8 cellular contexts compared by ENCODE assay signal in the genomic region with DNA sequence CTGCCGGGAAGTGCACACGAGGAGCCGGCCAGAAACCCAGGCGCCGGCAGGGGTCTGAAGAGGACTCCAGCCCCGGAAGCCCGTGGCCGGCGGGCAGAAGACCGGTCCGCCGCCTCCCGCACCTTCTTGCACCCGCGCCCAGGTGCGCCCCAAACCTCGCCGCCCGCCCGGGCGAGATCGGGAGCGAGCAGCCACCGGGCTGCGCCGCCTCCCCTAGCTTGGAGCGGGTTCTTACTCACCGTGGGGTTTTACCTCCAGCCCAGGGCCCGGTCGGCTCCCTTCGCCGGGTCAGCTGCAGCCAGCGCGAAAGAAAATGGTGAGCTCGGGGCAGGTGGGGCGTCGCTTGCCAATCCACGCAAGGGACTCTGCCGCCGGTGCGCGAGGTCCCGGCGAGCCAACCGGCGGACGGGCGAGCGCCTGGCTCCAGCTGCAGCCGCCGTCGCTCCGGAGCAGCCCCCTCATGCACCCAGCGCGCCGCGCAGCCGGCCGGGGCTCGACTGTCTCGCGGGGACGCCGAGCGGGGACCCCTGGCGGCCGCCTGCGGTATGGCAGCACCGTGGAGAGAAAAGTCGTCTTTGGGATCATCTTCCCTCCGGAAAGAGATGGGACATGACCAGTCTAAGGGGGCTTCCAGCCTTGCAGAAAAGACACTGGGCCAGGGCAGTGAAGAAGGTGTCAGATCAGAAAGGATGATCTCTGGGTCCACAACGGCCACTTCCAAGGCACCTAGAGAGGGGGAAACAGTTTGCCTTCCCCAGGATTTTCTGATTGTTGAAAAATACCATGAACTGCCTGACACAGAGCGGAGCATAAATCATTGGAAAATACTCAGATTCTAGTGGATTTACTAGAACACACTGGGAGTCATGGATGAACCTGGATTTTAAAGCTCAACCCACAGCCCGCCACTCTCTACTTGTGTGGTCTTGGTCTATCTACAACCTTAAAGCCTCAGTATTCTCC. TPM values are rescaled to one million over a fixed set of nuclear protein-coding genes. Genes with fewer than 3 reads are reported as not detected.
DNase-seq lines count a peak whose midpoint lies in the region; ATAC-seq and TF ChIP-seq lines count a peak whose summit lies in the region.

Gene MOB3B, minus strand, starts transcription at position 499 of the 963 bp plus-strand sequence. CDS start 74,264 bp downstream, outside the sequence.

- no peaks in the 10 kb centered on the region for H3F3A ChIP-seq in PC-9 (ENCODE audit: insufficient read depth, low read depth)

- no peaks in the 10 kb centered on the region for H3K27me3 ChIP-seq in HL-60 (ENCODE audit: insufficient read depth, poor library complexity, severe bottlenecking)
- H3K27me3 ChIP-seq in PC-9 (ENCODE audit: insufficient read depth, low read depth), result 0 out of 2 replicates have a peak, but pooled peaks cover 3% of the 10 kb centered on the region

- POLR2A ChIA-PET in PC-9 (lab: Charles Lee; ENCODE audit: unreplicated experiment), result no interaction called here

- TF ChIP-seq CTCF in HL-60 (IDR thresholded peaks at IDR 0.05; ENCODE audit: insufficient read depth, low read length) (peak; percentile 6), PC-9 (conservative IDR thresholded peaks at IDR 0.05) (peak; percentile 79), fibroblast of mammary gland (conservative IDR thresholded peaks at IDR 0.05; ENCODE audit: control insufficient read depth, insufficient read depth, low read depth, low read length) (peak; percentile 57), natural killer cell (IDR thresholded peaks at IDR 0.05) (peak; percentile 93)

- H3K4me1 ChIP-seq in PC-9 (replicated peaks; ENCODE audit: insufficient read depth), result 0 out of 2 replicates have a peak, but pooled peaks cover 2% of the 10 kb centered on the region

- no TSS peak for BruUV-seq in PC-9 (replicated peaks; lab: Mats Ljungman, UMichigan)

- H2AFZ ChIP-seq in PC-9, result peak within 1 kb of the TSS; percentile 75

- no peaks in the 10 kb centered on the region for H3K9me3 ChIP-seq in PC-9 (ENCODE audit: insufficient read depth, low read depth)

- H3K4me1 Mint-ChIP-seq in activated T-helper 2 cell treated with anti-CD3 and anti-CD28 coated beads, Interferon-gamma antibody, Interleukin-2, Interleukin-4, amounts not matched to agents 10 μg/mL and 5 μg/mL and 100 μg/mL, durations not matched to agents 14 hours and 24 hours and 36 hours (ENCODE audit: low read depth), result peaks cover 6% of the 10 kb centered on the region
- peaks cover 0 to 12% of the 10 kb centered on the region in 2 donors for H3K4me1 Mint-ChIP-seq in natural killer cell

- peak within 1 kb of the TSS; percentile 53 for H3K4me3 ChIP-seq in HL-60 (replicated peaks; ENCODE audit: insufficient read depth, low read length)
- H3K4me3 ChIP-seq in PC-9, result peak within 1 kb of the TSS; percentile 75
- peak within 1 kb of the TSS; percentile 48 for H3K4me3 ChIP-seq in fibroblast of mammary gland (ENCODE audit: control insufficient read depth, low read depth, low read length)

- no peaks in the 10 kb centered on the region for H3K9me2 ChIP-seq in PC-9 (ENCODE audit: insufficient read depth)

- H3K27ac ChIP-seq in HL-60 (replicated peaks) (no peak within 1 kb of the TSS), PC-9 (no peak within 1 kb of the TSS)

- CTCF ChIA-PET in PC-9 (lab: Charles Lee), result interaction anchor here (1.5 kb wide), 1 partner anchor 196 kb away, joined by 9 read pairs; no protein-coding TSS in a partner anchor

- peak within 1 kb of the TSS; percentile 85 for H3K4me3 Mint-ChIP-seq in activated T-helper 2 cell treated with anti-CD3 and anti-CD28 coated beads, Interferon-gamma antibody, Interleukin-2, Interleukin-4, amounts not matched to agents 10 μg/mL and 5 μg/mL and 100 μg/mL, durations not matched to agents 14 hours and 24 hours and 36 hours (ENCODE audit: low read depth)
- peak within 1 kb of the TSS; percentile 85 for H3K4me3 Mint-ChIP-seq in natural killer cell

- no peaks in the 10 kb centered on the region for H3K36me3 ChIP-seq in PC-9 (ENCODE audit: low read depth)

- peak within 1 kb of the TSS; percentile 62 for H3K27ac Mint-ChIP-seq in activated T-helper 2 cell treated with anti-CD3 and anti-CD28 coated beads, Interferon-gamma antibody, Interleukin-2, Interleukin-4, amounts not matched to agents 10 μg/mL and 5 μg/mL and 100 μg/mL, durations not matched to agents 14 hours and 24 hours and 36 hours
- H3K27ac Mint-ChIP-seq in natural killer cell, result peak within 1 kb of the TSS in 1 of 2 donors; percentile 65

- intact Hi-C loops in PC-9 (cut with micrococcal nuclease; ENCODE audit: unreplicated experiment), result loop anchor here (1.0 to 2.0 kb wide), 3 partner anchors 103 to 196 kb away; no protein-coding TSS in a partner anchor
- intact Hi-C loops in activated T-helper 2 cell treated with anti-CD3 and anti-CD28 coated beads, Interferon-gamma antibody, Interleukin-2, Interleukin-4, amounts not matched to agents 10 μg/mL and 5 μg/mL and 100 μg/mL, durations not matched to agents 14 hours and 24 hours and 36 hours (cut with micrococcal nuclease), result loop anchor here (1.0 to 5.0 kb wide), 3 partner anchors 44 to 196 kb away; partner anchors contain the start of gene C9orf72
- intact Hi-C loops in natural killer cell (cut with micrococcal nuclease), result loop anchor here (1.0 to 10.0 kb wide), 3 partner anchors 43 to 495 kb away; no protein-coding TSS in a partner anchor

- ATAC-seq in GM19467 (IDR thresholded peaks at IDR 0.05; ENCODE audit: unreplicated experiment), result peak; percentile 69
- peak; percentile 88 to 93 (median 91) for ATAC-seq in natural killer cell

- no peaks in the 10 kb centered on the region for H3K9me3 Mint-ChIP-seq in activated T-helper 2 cell treated with anti-CD3 and anti-CD28 coated beads, Interferon-gamma antibody, Interleukin-2, Interleukin-4, amounts not matched to agents 10 μg/mL and 5 μg/mL and 100 μg/mL, durations not matched to agents 14 hours and 24 hours and 36 hours
- no peaks in the 10 kb centered on the region for H3K9me3 Mint-ChIP-seq in natural killer cell

- no peaks in the 10 kb centered on the region for H3K36me3 Mint-ChIP-seq in activated T-helper 2 cell treated with anti-CD3 and anti-CD28 coated beads, Interferon-gamma antibody, Interleukin-2, Interleukin-4, amounts not matched to agents 10 μg/mL and 5 μg/mL and 100 μg/mL, durations not matched to agents 14 hours and 24 hours and 36 hours (ENCODE audit: low read depth)
- H3K36me3 Mint-ChIP-seq in natural killer cell, result no peaks in the 10 kb centered on the region

- H3K27me3 Mint-ChIP-seq in activated T-helper 2 cell treated with anti-CD3 and anti-CD28 coated beads, Interferon-gamma antibody, Interleukin-2, Interleukin-4, amounts not matched to agents 10 μg/mL and 5 μg/mL and 100 μg/mL, durations not matched to agents 14 hours and 24 hours and 36 hours (ENCODE audit: low read depth), result peaks cover 33% of the 10 kb centered on the region
- H3K27me3 Mint-ChIP-seq in natural killer cell (ENCODE audit: low read depth in 2 of 2), result peaks cover 16 to 18% of the 10 kb centered on the region in 2 donors

- no peaks in the 10 kb centered on the region for H3K79me2 ChIP-seq in PC-9 (ENCODE audit: low read depth)

- H3K4me2 ChIP-seq in PC-9, result peak within 1 kb of the TSS; percentile 83

- H4K20me1 ChIP-seq in PC-9 (ENCODE audit: insufficient read depth), result no peaks in the 10 kb centered on the region

- DNase-seq in COLO668 (lab: John Stamatoyannopoulos, UW; ENCODE audit: unreplicated experiment) (peak; percentile 89), HL-60 (ENCODE audit: low read depth in 1 of 2, low spot score in 1 of 2) (peak in 1 of 2 experiments; percentile 21), PC-9 (peak in 1 of 2 experiments; percentile 72), fibroblast of mammary gland (ENCODE audit: low read depth) (peak; percentile 46), natural killer cell (peak; percentile 77)
- peak; percentile 62 for DNase-seq in activated T-helper 2 cell treated with anti-CD3 and anti-CD28 coated beads, Interferon-gamma antibody, Interleukin-2, Interleukin-4, amounts not matched to agents 10 μg/mL and 5 μg/mL and 100 μg/mL, durations not matched to agents 14 hours and 24 hours and 36 hours (ENCODE audit: low spot score)
- peak; percentile 18 to 71 (median 60) for DNase-seq in stimulated activated naive CD4-positive, alpha-beta T cell (lab: John Stamatoyannopoulos, UW)

RNA-seq across cellular contexts. Expression of gene MOB3B, which starts in this region (rescaled TPM):
- 2.7 and 4.4 TPM in 2 replicates for total RNA-seq in PC-9 (2021)
- total RNA-seq in activated T-helper 2 cell treated with anti-CD3 and anti-CD28 coated beads, Interferon-gamma antibody, Interleukin-2, Interleukin-4, amounts not matched to agents 10 μg/mL and 5 μg/mL and 100 μg/mL, durations not matched to agents 14 hours and 24 hours and 36 hours, result 0.94 and 1.3 TPM in 2 replicates
- total RNA-seq in natural killer cell, result under 1 TPM; 0.23 to 0.30 (median 0.28) TPM

Comparison
In these comparisons a context has a peak if more than half of its experiments do, and no peak if none do; other contexts are left out.
1. Peak in DNase-seq and ATAC-seq in natural killer cell; RNA of the gene not detected or under 1 TPM.
2. CTCF ChIP-seq: peak in every context shown above with its lines; median percentile 93 in natural killer cell; 79 in PC-9; 57 in fibroblast of mammary gland; 6 in HL-60.